ENCODE assay signal across 7 cellular contexts in the genomic region with DNA sequence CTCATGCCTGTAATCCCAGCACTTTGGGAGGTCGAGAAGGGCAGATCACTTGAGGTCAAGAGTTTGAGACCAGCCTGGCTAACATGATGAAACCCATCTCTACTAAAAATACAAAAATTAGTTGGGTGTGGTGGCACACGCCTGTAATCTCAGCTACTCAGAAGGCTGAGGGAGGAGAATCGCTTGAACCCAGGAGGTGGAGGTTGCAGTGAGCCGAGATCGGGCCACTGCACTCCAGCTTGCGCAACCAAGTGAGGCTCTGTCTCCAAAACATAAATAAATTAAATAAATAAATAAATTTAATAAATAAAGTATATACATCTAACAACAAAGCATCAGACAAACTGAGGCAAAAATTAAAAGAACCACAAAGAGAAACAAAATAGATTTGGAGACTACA. TPM values are rescaled to one million over a fixed set of nuclear protein-coding genes. Genes with fewer than 3 reads are reported as not detected.
DNase-seq lines count a peak whose midpoint lies in the region; ATAC-seq, FAIRE-seq and TF ChIP-seq lines count a peak whose summit lies in the region.
"Not testable (repeated sequence)": the region's sequence is repeated elsewhere in the genome, so short reads cannot be mapped to it uniquely, and the experiment has no call there.

No MANE protein-coding gene starts in this region.

- not testable (repeated sequence) for TF ChIP-seq EP300 in K562 (IDR thresholded peaks at IDR 0.05; ENCODE audit: low read length); esophagus muscularis mucosa (IDR thresholded peaks at IDR 0.05)

- H3K4me3 ChIP-seq in CD8-positive, alpha-beta T cell (ENCODE audit: low read depth, low read length); K562; esophagus muscularis mucosa: not testable (repeated sequence)

- TF ChIP-seq CTCF in CD8-positive, alpha-beta T cell (IDR thresholded peaks at IDR 0.05); K562 (IDR thresholded peaks at IDR 0.05 in 2 of 3, conservative IDR thresholded peaks at IDR 0.05 in 1 of 3; ENCODE audit: insufficient read depth in 2 of 3, low read depth in 1 of 3, low read length in 3 of 3); esophagus muscularis mucosa (IDR thresholded peaks at IDR 0.05): not testable (repeated sequence)

- not testable (repeated sequence) for H3K4me2 ChIP-seq in K562 (ENCODE audit: insufficient read depth, low read length)

- BruUV-seq in K562 (replicated peaks; lab: Mats Ljungman, UMichigan), result not testable (repeated sequence)

- 44% methylated on average over 6 of the region's 6 CpGs for WGBS in K562 (ENCODE audit: insufficient coverage, low coverage, missing lambda C conversion rate)
- WGBS in esophagus muscularis mucosa, result 96% methylated on average over 6 of the region's 6 CpGs

- TF ChIP-seq POLR2A in K562 (conservative IDR thresholded peaks at IDR 0.05); esophagus muscularis mucosa (IDR thresholded peaks at IDR 0.05; ENCODE audit: low read depth): not testable (repeated sequence)

- POLR2A ChIA-PET in CD8-positive, alpha-beta T cell (lab: Charles Lee), result interaction anchor here (1.0 kb wide), 1 partner anchor 11 kb away, joined by 3 read pairs; no protein-coding TSS in a partner anchor
- POLR2A ChIA-PET in K562 (lab: Yijun Ruan, JAX), result interaction anchor here (1.3 kb wide), 1 partner anchor 38 kb away, joined by 4 read pairs; no protein-coding TSS in a partner anchor

- peaks cover 30% of the 10 kb centered on the region; the same call in 2 of the 3 replicates for H3K79me2 ChIP-seq in K562 (ENCODE audit: control insufficient read depth, insufficient read depth, low read length)

- intact Hi-C loops in CD8-positive, alpha-beta T cell (cut with DNase I, micrococcal nuclease); K562 (cut with micrococcal nuclease); esophagus muscularis mucosa (cut with DNase I): not testable (repeated sequence)

- peaks cover 12% of the 10 kb centered on the region for H3K4me1 ChIP-seq in CD8-positive, alpha-beta T cell (ENCODE audit: insufficient read depth, low read length)
- not testable (repeated sequence) for H3K4me1 ChIP-seq in K562 (replicated peaks in 1 of 2; ENCODE audit: control insufficient read depth in 2 of 2, insufficient read depth in 2 of 2, low read length in 2 of 2)
- H3K4me1 ChIP-seq in esophagus muscularis mucosa, result peaks cover 10 to 28% (median 24%) of the 10 kb centered on the region in 4 donors

- H4K20me1 ChIP-seq in K562 (replicated peaks; ENCODE audit: control insufficient read depth, insufficient read depth, low read length), result not testable (repeated sequence)

- not testable (repeated sequence) for H3K9me3 ChIP-seq in CD8-positive, alpha-beta T cell (ENCODE audit: low read length); K562 (replicated peaks; ENCODE audit: control insufficient read depth, insufficient read depth, low read depth, low read length); esophagus muscularis mucosa

- peaks cover 59% of the 10 kb centered on the region for H3K36me3 Mint-ChIP-seq in CD8-positive, alpha-beta T cell
- H3K36me3 Mint-ChIP-seq in activated T-cell treated with anti-CD3 and anti-CD28 coated beads, Interleukin-2, amount 50 U/mL, for 24 hours (ENCODE audit: low read depth), result peaks cover 74% of the 10 kb centered on the region
- peaks cover 30% of the 10 kb centered on the region for H3K36me3 Mint-ChIP-seq in activated naive CD4-positive, alpha-beta T cell treated with anti-CD3 and anti-CD28 coated beads, Interleukin-2, amount 50 U/mL, for 24 hours
- H3K36me3 Mint-ChIP-seq in central memory CD8-positive, alpha-beta T cell (ENCODE audit: insufficient read depth), result peaks cover 25% of the 10 kb centered on the region
- H3K36me3 Mint-ChIP-seq in memory B cell, result peaks cover 46% of the 10 kb centered on the region

- peaks cover 37% of the 10 kb centered on the region for H3K4me1 Mint-ChIP-seq in CD8-positive, alpha-beta T cell (ENCODE audit: low read depth)
- H3K4me1 Mint-ChIP-seq in activated T-cell treated with anti-CD3 and anti-CD28 coated beads, Interleukin-2, amount 50 U/mL, for 24 hours (ENCODE audit: low read depth), result peaks cover 34% of the 10 kb centered on the region
- peaks cover 42% of the 10 kb centered on the region for H3K4me1 Mint-ChIP-seq in activated naive CD4-positive, alpha-beta T cell treated with anti-CD3 and anti-CD28 coated beads, Interleukin-2, amount 50 U/mL, for 24 hours
- peaks cover 49% of the 10 kb centered on the region for H3K4me1 Mint-ChIP-seq in central memory CD8-positive, alpha-beta T cell
- peaks cover 30% of the 10 kb centered on the region for H3K4me1 Mint-ChIP-seq in memory B cell

- not testable (repeated sequence) for H3K9me3 Mint-ChIP-seq in CD8-positive, alpha-beta T cell; activated T-cell treated with anti-CD3 and anti-CD28 coated beads, Interleukin-2, amount 50 U/mL, for 24 hours; activated naive CD4-positive, alpha-beta T cell treated with anti-CD3 and anti-CD28 coated beads, Interleukin-2, amount 50 U/mL, for 24 hours; central memory CD8-positive, alpha-beta T cell; memory B cell

- in situ Hi-C loops in K562 (cut with MboI), result not testable (repeated sequence)

- not testable (repeated sequence) for TF ChIP-seq RAD21 in K562 (CRISPR knock-in tag; conservative IDR thresholded peaks at IDR 0.05 in 1 of 2, IDR thresholded peaks at IDR 0.05 in 1 of 2)

- ATAC-seq in CD8-positive, alpha-beta T cell; K562; central memory CD8-positive, alpha-beta T cell (replicated peaks; ENCODE audit: extremely low read depth, poor library complexity, severe bottlenecking); memory B cell (ENCODE audit: low read depth): not testable (repeated sequence)

- FAIRE-seq in K562 (lab: Jason Lieb, UNC), result not testable (repeated sequence)

- not testable (repeated sequence) for H3K9ac ChIP-seq in K562 (ENCODE audit: insufficient read depth in 1 of 2, low read depth in 2 of 2, low read length in 2 of 2)

- not testable (repeated sequence) for H2AFZ ChIP-seq in K562 (ENCODE audit: low read depth, low read length)

- not testable (repeated sequence) for H3K4me3 Mint-ChIP-seq in CD8-positive, alpha-beta T cell; activated T-cell treated with anti-CD3 and anti-CD28 coated beads, Interleukin-2, amount 50 U/mL, for 24 hours; activated naive CD4-positive, alpha-beta T cell treated with anti-CD3 and anti-CD28 coated beads, Interleukin-2, amount 50 U/mL, for 24 hours; central memory CD8-positive, alpha-beta T cell; memory B cell

- CTCF ChIA-PET in CD8-positive, alpha-beta T cell (lab: Charles Lee); K562 (lab: Yijun Ruan, JAX; ENCODE audit: low intra/inter-chr PET ratio): not testable (repeated sequence)

- not testable (repeated sequence) for H3K27me3 ChIP-seq in CD8-positive, alpha-beta T cell (ENCODE audit: insufficient read depth, low read length); K562 (ENCODE audit: control insufficient read depth in 2 of 2, insufficient read depth in 2 of 2, low read length in 2 of 2); esophagus muscularis mucosa

- not testable (repeated sequence) for H3K36me3 ChIP-seq in CD8-positive, alpha-beta T cell (ENCODE audit: insufficient read depth, low read length)
- H3K36me3 ChIP-seq in K562 (ENCODE audit: control insufficient read depth, insufficient read depth, low read length) (peaks cover 48% of the 10 kb centered on the region), esophagus muscularis mucosa (peaks cover 20 to 48% (median 29%) of the 10 kb centered on the region in 4 donors)

- not testable (repeated sequence) for H3K9me1 ChIP-seq in K562 (ENCODE audit: control insufficient read depth, insufficient read depth, low read length)

- H3K27ac Mint-ChIP-seq in CD8-positive, alpha-beta T cell, result peak overlapping the region; percentile 5
- H3K27ac Mint-ChIP-seq in activated T-cell treated with anti-CD3 and anti-CD28 coated beads, Interleukin-2, amount 50 U/mL, for 24 hours, result peak overlapping the region; percentile 22
- peak overlapping the region; percentile 7 for H3K27ac Mint-ChIP-seq in activated naive CD4-positive, alpha-beta T cell treated with anti-CD3 and anti-CD28 coated beads, Interleukin-2, amount 50 U/mL, for 24 hours
- H3K27ac Mint-ChIP-seq in central memory CD8-positive, alpha-beta T cell (ENCODE audit: low read depth), result peak overlapping the region; percentile 19
- H3K27ac Mint-ChIP-seq in memory B cell, result peak overlapping the region; percentile 25

- DNase-seq in CD8-positive, alpha-beta T cell; activated T-cell treated with anti-CD3 and anti-CD28 coated beads, Interleukin-2, amount 50 U/mL, for 24 hours; K562 (ENCODE audit: extremely low read depth in 1 of 4, low spot score in 3 of 4); central memory CD8-positive, alpha-beta T cell (ENCODE audit: low spot score in 2 of 2); memory B cell (ENCODE audit: low spot score in 2 of 2): not testable (repeated sequence)
- DNase-seq in esophagus muscularis mucosa (ENCODE audit: extremely low spot score), result peak; percentile 42

- H3K27ac ChIP-seq in CD8-positive, alpha-beta T cell (ENCODE audit: low read depth, low read length); K562 (ENCODE audit: extremely low read depth, low read depth, low read length); esophagus muscularis mucosa (replicated peaks in 1 of 4): not testable (repeated sequence)

- H3K27me3 Mint-ChIP-seq in CD8-positive, alpha-beta T cell (ENCODE audit: low read depth); activated T-cell treated with anti-CD3 and anti-CD28 coated beads, Interleukin-2, amount 50 U/mL, for 24 hours; activated naive CD4-positive, alpha-beta T cell treated with anti-CD3 and anti-CD28 coated beads, Interleukin-2, amount 50 U/mL, for 24 hours; central memory CD8-positive, alpha-beta T cell; memory B cell: not testable (repeated sequence)

RNA-seq across cellular contexts. Expression of gene AMFR, which starts 49.6 kb away (rescaled TPM):
- 10 to 100 TPM; 75.4 to 76.4 TPM for total RNA-seq in CD8-positive, alpha-beta T cell
- total RNA-seq in K562 (2011; cell fraction: chromatin; rRNA removed; ENCODE audit: low replicate concordance), result 260 and 308 TPM in 2 replicates
- total RNA-seq in K562 (2011; cell fraction: nucleolus; rRNA removed), result 392 and 441 TPM in 2 replicates
- 458 and 539 TPM in 2 replicates for total RNA-seq in K562 (2011; cell fraction: nucleoplasm; rRNA removed)
- total RNA-seq in K562 (2014; rRNA removed) (99.9 and 121 TPM in 2 replicates), K562 (2014; rRNA removed; fragmentation: Illumina TruSeq; extraction: Trizol) (70.4 and 72.1 TPM in 2 replicates), K562 (2015; rRNA removed; fragmentation: Illumina TruSeq; extraction: Trizol) (57.0 and 61.0 TPM in 2 replicates), K562 (2021) (102 and 113 TPM in 2 replicates), esophagus muscularis mucosa (100 to 1,000 TPM; 150 to 205 (median 179) TPM)
- polyA plus RNA-seq in K562 (2011; rRNA removed) (58.4 and 62.2 TPM in 2 replicates), K562 (2014; fragmentation: Illumina TruSeq; extraction: Trizol) (50.6 and 51.7 TPM in 2 replicates), K562 (2014; fragmentation: Nextera tagmentation; extraction: Ambion mirVana) (10 to 100 TPM; 15.6 to 27.3 TPM), K562 (2014; rRNA removed) (43.8 and 50.9 TPM in 2 replicates)
- 72.0 and 91.3 TPM in 2 replicates for polyA plus RNA-seq in K562 (2011; cell fraction: cytosol; rRNA removed)
- polyA plus RNA-seq in K562 (2011; cell fraction: nucleus; rRNA removed), result 67.5 and 105 TPM in 2 replicates
- 70.1 and 113 TPM in 2 replicates for polyA plus RNA-seq in K562 (2012)
- 122 and 186 TPM in 2 replicates for polyA minus RNA-seq in K562 (2011; rRNA and poly(A)+ RNA removed)
- polyA minus RNA-seq in K562 (2011; cell fraction: cytosol; rRNA and poly(A)+ RNA removed), result 163 and 192 TPM in 2 replicates
- 84.7 and 112 TPM in 2 replicates for polyA minus RNA-seq in K562 (2011; cell fraction: nucleus; rRNA and poly(A)+ RNA removed)
